12 cellular contexts compared by ENCODE assay signal in the genomic region with DNA sequence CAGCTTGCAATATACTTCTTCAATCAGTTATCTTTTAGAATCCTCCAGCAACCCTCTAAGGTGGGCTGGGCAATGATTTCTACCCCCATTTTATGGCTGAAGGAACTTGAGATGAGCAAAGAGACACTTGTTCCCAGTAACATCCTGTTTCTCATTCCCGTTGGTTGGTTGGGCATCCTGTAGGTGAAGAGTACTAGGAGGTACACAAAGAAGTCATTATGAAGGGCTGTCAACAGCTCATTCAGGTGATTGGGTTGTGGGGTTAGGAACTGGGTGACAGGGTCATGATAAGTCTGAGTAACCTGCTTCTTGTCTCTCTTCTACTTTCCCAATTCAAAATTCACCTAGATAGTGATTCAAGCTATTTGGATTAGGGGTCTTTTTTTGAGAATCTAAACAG.
"Had no signal": no experiment of that assay in that cellular context is flagged by ENCODE, and none has a peak within 500 bp of the region (broad histone marks: within the 10 kb centered on the region; RNA-seq: fewer than 3 reads in every experiment).

No MANE protein-coding gene starts in this region.

- H3K9me3 ChIP-seq: ascending aorta, esophagus squamous epithelium had no signal

- H3K4me1 ChIP-seq: ascending aorta had no signal

- ATAC-seq: left ventricle myocardium superior had no signal

- DNase-seq: activated CD4-positive, alpha-beta T cell treated with anti-CD3 and anti-CD28 coated beads, Interleukin-2, amount 50 U/mL, for 48 hours; activated CD8-positive, alpha-beta memory T cell treated with anti-CD3 and anti-CD28 coated beads, Interleukin-2, amount 50 U/mL, for 48 hours; cerebellar nuclear complex; cortex of kidney; esophagus squamous epithelium; left ventricle myocardium superior; nephron progenitor cell; nucleus accumbens; retina; stimulated activated naive CD4-positive, alpha-beta T cell; T1000 had no signal

- H3K4me3 ChIP-seq: ascending aorta, esophagus squamous epithelium had no signal

- H3K27ac Mint-ChIP-seq: nephron progenitor cell had no signal

- H3K4me3 Mint-ChIP-seq: nephron progenitor cell had no signal

- H3K27ac ChIP-seq: ascending aorta, esophagus squamous epithelium had no signal

- H3K27me3 ChIP-seq: ascending aorta, esophagus squamous epithelium had no signal

- H3K36me3 ChIP-seq: ascending aorta, esophagus squamous epithelium had no signal
